In the genomic region with DNA sequence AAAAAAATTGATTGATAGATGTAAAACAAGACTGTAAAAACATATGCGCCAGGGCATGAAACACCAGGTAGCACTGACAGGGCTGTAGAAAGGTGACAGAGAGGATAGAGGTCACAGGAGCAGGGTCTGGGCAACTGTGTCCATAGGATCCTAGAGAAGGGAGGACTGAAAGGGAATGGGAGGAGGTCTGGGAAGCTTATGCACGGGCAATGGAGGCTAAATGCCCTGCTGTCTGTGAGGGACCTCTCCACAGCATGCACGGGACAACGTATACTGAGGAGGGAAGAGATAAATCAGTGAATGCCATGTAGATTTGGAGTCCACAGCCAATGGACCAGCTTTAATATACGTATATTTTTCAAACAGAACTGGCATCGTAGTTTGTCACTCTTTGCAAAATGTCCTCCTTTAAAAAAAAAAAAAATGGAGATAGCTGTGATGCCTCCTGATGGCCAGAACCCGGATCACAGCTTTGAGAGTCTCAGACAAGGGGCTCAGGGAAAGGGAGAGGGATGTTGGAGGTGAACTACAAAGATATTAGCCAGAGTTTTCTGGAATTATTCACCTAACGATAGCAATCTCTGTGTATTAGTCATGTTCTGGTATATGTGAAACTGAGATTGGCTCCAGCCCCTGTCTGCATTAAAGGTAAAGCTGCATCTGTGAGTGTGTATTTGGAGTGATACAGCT, we compare ENCODE assay signal across 1 cellular context.
TF ChIP-seq lines count a peak whose summit lies in the region.

No MANE protein-coding gene starts in this region.

TF ChIP-seq in IMR-90, 13 proteins besides CTCF, POLR2A, EP300 and RAD21:
- TF ChIP-seq, protein P1, sequence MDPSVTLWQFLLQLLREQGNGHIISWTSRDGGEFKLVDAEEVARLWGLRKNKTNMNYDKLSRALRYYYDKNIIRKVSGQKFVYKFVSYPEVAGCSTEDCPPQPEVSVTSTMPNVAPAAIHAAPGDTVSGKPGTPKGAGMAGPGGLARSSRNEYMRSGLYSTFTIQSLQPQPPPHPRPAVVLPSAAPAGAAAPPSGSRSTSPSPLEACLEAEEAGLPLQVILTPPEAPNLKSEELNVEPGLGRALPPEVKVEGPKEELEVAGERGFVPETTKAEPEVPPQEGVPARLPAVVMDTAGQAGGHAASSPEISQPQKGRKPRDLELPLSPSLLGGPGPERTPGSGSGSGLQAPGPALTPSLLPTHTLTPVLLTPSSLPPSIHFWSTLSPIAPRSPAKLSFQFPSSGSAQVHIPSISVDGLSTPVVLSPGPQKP (IDR thresholded peaks at IDR 0.05; ENCODE audit: borderline replicate concordance, low read depth, low read length) = no peak
- TF ChIP-seq BHLHE40 (IDR thresholded peaks at IDR 0.05; ENCODE audit: low read depth, low read length) = no peak
- no peak for TF ChIP-seq RCOR1 (IDR thresholded peaks at IDR 0.05; ENCODE audit: insufficient replicate concordance, low read length)
- no peak for TF ChIP-seq SMC3 (IDR thresholded peaks at IDR 0.05; ENCODE audit: low read depth, low read length)
- TF ChIP-seq MAZ (IDR thresholded peaks at IDR 0.05; ENCODE audit: borderline replicate concordance, low read depth, low read length) = no peak
- no peak for TF ChIP-seq CEBPB (IDR thresholded peaks at IDR 0.05; ENCODE audit: low read depth, low read length)
- TF ChIP-seq NFE2L2 (IDR thresholded peaks at IDR 0.05; ENCODE audit: low read depth, low read length) = no peak
- no peak for TF ChIP-seq MXI1 (IDR thresholded peaks at IDR 0.05; ENCODE audit: borderline replicate concordance, low read depth, low read length)
- no peak for TF ChIP-seq FOS (IDR thresholded peaks at IDR 0.05; ENCODE audit: low read depth, low read length)
- TF ChIP-seq, protein P2, sequence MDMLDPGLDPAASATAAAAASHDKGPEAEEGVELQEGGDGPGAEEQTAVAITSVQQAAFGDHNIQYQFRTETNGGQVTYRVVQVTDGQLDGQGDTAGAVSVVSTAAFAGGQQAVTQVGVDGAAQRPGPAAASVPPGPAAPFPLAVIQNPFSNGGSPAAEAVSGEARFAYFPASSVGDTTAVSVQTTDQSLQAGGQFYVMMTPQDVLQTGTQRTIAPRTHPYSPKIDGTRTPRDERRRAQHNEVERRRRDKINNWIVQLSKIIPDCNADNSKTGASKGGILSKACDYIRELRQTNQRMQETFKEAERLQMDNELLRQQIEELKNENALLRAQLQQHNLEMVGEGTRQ (IDR thresholded peaks at IDR 0.05; ENCODE audit: low read depth, low read length) = no peak
- TF ChIP-seq CHD1 (IDR thresholded peaks at IDR 0.05; ENCODE audit: low read depth, low read length) = no peak
- TF ChIP-seq MAFK (IDR thresholded peaks at IDR 0.05; ENCODE audit: low read depth, low read length) = no peak
- TF ChIP-seq RFX5 (IDR thresholded peaks at IDR 0.05; ENCODE audit: low read depth, low read length) = no peak
